19 cellular contexts compared by ENCODE assay signal in the genomic region with DNA sequence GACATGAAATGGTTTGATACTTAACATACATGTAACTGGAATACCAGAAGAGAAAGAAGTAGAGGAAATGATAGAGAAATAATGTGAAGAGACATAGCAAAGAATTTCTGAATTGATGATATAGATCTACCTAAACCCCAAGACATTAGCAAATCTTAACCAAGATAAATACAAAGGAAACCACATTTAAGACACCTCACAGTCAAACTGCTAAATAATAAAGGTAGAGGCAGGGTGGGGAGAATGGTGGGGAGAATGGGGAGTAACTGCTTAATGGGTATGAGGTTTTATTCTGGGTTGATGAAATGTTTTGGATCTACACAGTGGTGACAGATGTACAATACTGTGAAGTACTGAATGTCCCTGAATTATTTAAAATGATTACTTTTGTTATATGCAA.
"Had no signal": no experiment of that assay in that cellular context is flagged by ENCODE, and none has a peak within 500 bp of the region (broad histone marks: within the 10 kb centered on the region; RNA-seq: fewer than 3 reads in every experiment).

No MANE protein-coding gene starts in this region.

- H3K9me3 ChIP-seq: gastrocnemius medialis, sigmoid colon, testis, upper lobe of left lung had no signal

- H3K4me3 ChIP-seq: gastrocnemius medialis, lung, sigmoid colon, testis, upper lobe of left lung had no signal

- H3K4me1 ChIP-seq: gastrocnemius medialis, sigmoid colon, testis, upper lobe of left lung had no signal

- H3K9me3 Mint-ChIP-seq: nephron; stimulated activated memory B cell treated with anti-CD40 and anti-IgM and Interleukin-4, amounts not matched to agents 10 μg/mL and 1 μg/mL and 100 μg/mL, for 72 hours had no signal

- ATAC-seq: esophagus mucosa; gastrocnemius medialis; left lobe of liver; stimulated activated memory B cell treated with anti-CD40 and anti-IgM and Interleukin-4, amounts not matched to agents 10 μg/mL and 1 μg/mL and 100 μg/mL, for 72 hours had no signal

- H3K36me3 ChIP-seq: brain microvascular endothelial cell had no signal

- H3K4me1 Mint-ChIP-seq: nephron; stimulated activated memory B cell treated with anti-CD40 and anti-IgM and Interleukin-4, amounts not matched to agents 10 μg/mL and 1 μg/mL and 100 μg/mL, for 72 hours had no signal

- H3K27ac ChIP-seq: brain microvascular endothelial cell, gastrocnemius medialis, sigmoid colon, testis, upper lobe of left lung, VCaP had no signal

- H3K27ac Mint-ChIP-seq: activated T-helper 1 cell treated with anti-CD3 and anti-CD28 coated beads, Interleukin-12 subunit alpha, Interleukin-12 subunit beta, Interleukin-2, Interleukin-4 antibody, amounts not matched to agents 30 ng/mL and 10 ng/mL and 1 ng/mL, durations not matched to agents 14 hours and 24 hours and 36 hours; nephron; stimulated activated memory B cell treated with anti-CD40 and anti-IgM and Interleukin-4, amounts not matched to agents 10 μg/mL and 1 μg/mL and 100 μg/mL, for 72 hours had no signal

- H3K27me3 ChIP-seq: brain microvascular endothelial cell, gastrocnemius medialis, sigmoid colon, testis, upper lobe of left lung had no signal

- DNase-seq: aorta; brain microvascular endothelial cell; cerebellar nuclear complex; effector CD4-positive, alpha-beta T cell; gastrocnemius medialis; head of caudate nucleus; kidney; nucleus accumbens; sigmoid colon; stimulated activated CD4-positive, alpha-beta T cell treated with anti-CD3 and anti-CD28 coated beads, Interleukin-4, amount 100 ng/mL, for 24 hours; testis; upper lobe of left lung had no signal

- H3K4me3 Mint-ChIP-seq: activated T-helper 1 cell treated with anti-CD3 and anti-CD28 coated beads, Interleukin-12 subunit alpha, Interleukin-12 subunit beta, Interleukin-2, Interleukin-4 antibody, amounts not matched to agents 30 ng/mL and 10 ng/mL and 1 ng/mL, durations not matched to agents 14 hours and 24 hours and 36 hours; nephron; stimulated activated memory B cell treated with anti-CD40 and anti-IgM and Interleukin-4, amounts not matched to agents 10 μg/mL and 1 μg/mL and 100 μg/mL, for 72 hours had no signal

- H3K27me3 Mint-ChIP-seq: stimulated activated memory B cell treated with anti-CD40 and anti-IgM and Interleukin-4, amounts not matched to agents 10 μg/mL and 1 μg/mL and 100 μg/mL, for 72 hours had no signal
